In the genomic region with DNA sequence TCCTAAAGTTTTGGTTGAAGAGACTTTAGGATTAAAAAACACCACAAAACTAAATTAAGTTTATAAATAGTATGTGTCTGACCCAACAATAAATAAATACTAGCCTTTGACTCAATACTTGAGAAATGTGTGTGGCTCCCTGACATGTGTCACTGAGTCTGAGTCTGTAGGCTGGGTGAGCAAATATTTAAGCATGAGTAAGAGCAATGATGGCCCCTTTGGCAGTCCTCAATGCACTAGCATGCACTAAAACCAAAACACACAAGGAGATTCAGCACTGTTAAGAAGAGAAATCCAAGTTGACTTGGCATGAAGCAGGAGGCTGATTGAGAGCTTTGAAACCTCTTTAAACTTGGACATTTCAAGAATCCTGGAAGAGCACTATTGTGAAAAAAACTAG, we compare ENCODE assay signal across 12 cellular contexts. TPM values are rescaled to one million over a fixed set of nuclear protein-coding genes. Genes with fewer than 3 reads are reported as not detected.
DNase-seq lines count a peak whose midpoint lies in the region; ATAC-seq and TF ChIP-seq lines count a peak whose summit lies in the region.
"Had no signal": no experiment of that assay in that cellular context is flagged by ENCODE, and none has a peak within 500 bp of the region (broad histone marks: within the 10 kb centered on the region; RNA-seq: fewer than 3 reads in every experiment).

No MANE protein-coding gene starts in this region.

- DNase-seq in AG09309 (ENCODE audit: low read depth), result peak; percentile 80
- DNase-seq in IMR-90, result peak; percentile 92
- peak; percentile 67 for DNase-seq in brain microvascular endothelial cell
- DNase-seq in lung (ENCODE audit: low spot score), result no peak
- DNase-seq in NCI-H1436 (lab: John Stamatoyannopoulos, UW), result no peak
- DNase-seq in GDM1 (lab: John Stamatoyannopoulos, UW), result no peak
- DNase-seq in activated naive CD4-positive, alpha-beta T cell treated with anti-CD3 and anti-CD28 coated beads, Interleukin-2, amount 50 U/mL, for 16 hours, result no peak
- no peak for DNase-seq in G401 (ENCODE audit: low spot score)
- DNase-seq: C1 segment of cervical spinal cord, NCI-H2029 treated with DMSO at 0.1 percent for 48 hours, upper lobe of left lung had no signal

- H3K9me3 ChIP-seq in IMR-90 (ENCODE audit: control insufficient read depth, insufficient read depth, low read length) (peaks cover 7% of the 10 kb centered on the region; the same call in 1 of the 2 replicates), lung (ENCODE audit: control insufficient read depth in 2 of 2, insufficient read depth in 1 of 2, low read length in 1 of 2) (peaks cover 0 to 5% of the 10 kb centered on the region in 2 donors)

- no peak overlapping the region for H2AK9ac ChIP-seq in IMR-90 (replicated peaks; ENCODE audit: low read depth, low read length, poor library complexity)

- H4K5ac ChIP-seq in IMR-90 (ENCODE audit: low read depth, low read length), result no peak overlapping the region

- H3K4me3 ChIP-seq in AG09309 (ENCODE audit: control insufficient read depth, low read depth, low read length), result no peak overlapping the region
- no peak overlapping the region for H3K4me3 ChIP-seq in IMR-90 (ENCODE audit: insufficient read depth, low read depth, low read length)
- H3K4me3 ChIP-seq in brain microvascular endothelial cell (ENCODE audit: low read depth, low read length), result no peak overlapping the region
- H3K4me3 ChIP-seq in lung, result no peak overlapping the region
- H3K4me3 ChIP-seq: right atrium auricular region, upper lobe of left lung had no signal

- peak overlapping the region; percentile 68 for H2BK5ac ChIP-seq in IMR-90 (ENCODE audit: low read depth, low read length, poor library complexity, severe bottlenecking)

- H3K9me1 ChIP-seq in IMR-90 (ENCODE audit: insufficient read depth, low read length), result peaks cover 9% of the 10 kb centered on the region; the same call in 1 of the 2 replicates

- peaks cover 0 to 35% of the 10 kb centered on the region in 2 experiments; a peak in 2 of 4 replicates for H3K79me1 ChIP-seq in IMR-90 (ENCODE audit: low read depth in 1 of 2, low read length in 2 of 2)

- H2BK20ac ChIP-seq in IMR-90 (ENCODE audit: low read depth, low read length), result 0 out of 2 replicates have a peak overlapping the region, but pooled peaks have one; percentile 5

- no peak overlapping the region for H4K8ac ChIP-seq in IMR-90 (ENCODE audit: low read depth in 2 of 2, low read length in 2 of 2)

- H3K27me3 ChIP-seq in IMR-90 (ENCODE audit: control insufficient read depth, insufficient read depth, low read length), result no peaks in the 10 kb centered on the region
- H3K27me3 ChIP-seq in brain microvascular endothelial cell (replicated peaks), result no peaks in the 10 kb centered on the region
- H3K27me3 ChIP-seq in lung (ENCODE audit: control insufficient read depth, insufficient read depth), result no peaks in the 10 kb centered on the region
- H3K27me3 ChIP-seq: right atrium auricular region, upper lobe of left lung had no signal

- dilution Hi-C loops in IMR-90 (cut with HindIII; ENCODE audit: low sequenced_read_pairs, unreplicated experiment), result no loop called here

- no peak for TF ChIP-seq CTCF in AG09309 (IDR thresholded peaks at IDR 0.05; ENCODE audit: control insufficient read depth, insufficient read depth, low read depth, low read length, missing control alignments)
- no peak for TF ChIP-seq CTCF in IMR-90 (conservative IDR thresholded peaks at IDR 0.05; ENCODE audit: low read depth, low read length)
- TF ChIP-seq CTCF in brain microvascular endothelial cell (IDR thresholded peaks at IDR 0.05; ENCODE audit: low read depth, low read length, missing control alignments), result no peak
- TF ChIP-seq CTCF in lung (IDR thresholded peaks at IDR 0.05; ENCODE audit: control extremely low read depth, extremely low read depth), result no peak

- no peak overlapping the region for H2BK15ac ChIP-seq in IMR-90 (ENCODE audit: low read depth, low read length)

- intact Hi-C loops in IMR-90 (cut with micrococcal nuclease), result no loop called here

- peak overlapping the region; percentile 27; the same call in 1 of the 2 replicates for H3K4me2 ChIP-seq in IMR-90 (ENCODE audit: low read depth, low read length)

- H3K23ac ChIP-seq in IMR-90 (ENCODE audit: low read depth, low read length), result no peak overlapping the region

- H3K36me3 ChIP-seq in IMR-90 (ENCODE audit: control insufficient read depth, insufficient read depth, low read length), result peaks cover 1% of the 10 kb centered on the region; the same call in 1 of the 2 replicates
- H3K36me3 ChIP-seq in brain microvascular endothelial cell (replicated peaks), result no peaks in the 10 kb centered on the region
- H3K36me3 ChIP-seq in lung (ENCODE audit: control insufficient read depth in 2 of 2, insufficient read depth in 2 of 2, low read length in 2 of 2), result no peaks in the 10 kb centered on the region
- H3K36me3 ChIP-seq: right atrium auricular region, upper lobe of left lung had no signal

- CTCF ChIA-PET in IMR-90 (lab: Yijun Ruan, JAX), result no interaction called here

- H3K56ac ChIP-seq in IMR-90 (ENCODE audit: extremely low read depth, insufficient read depth, low read length), result no peak overlapping the region; the same call in 1 of the 2 replicates

- no peak overlapping the region for H3K27ac ChIP-seq in IMR-90 (ENCODE audit: insufficient read depth, low read length)
- H3K27ac ChIP-seq in brain microvascular endothelial cell, result no peak overlapping the region
- H3K27ac ChIP-seq in lung (ENCODE audit: low read depth in 1 of 2, low read length in 1 of 2), result no peak overlapping the region
- H3K27ac ChIP-seq: right atrium auricular region, upper lobe of left lung had no signal

- BruUV-seq in IMR-90 (replicated peaks; lab: Mats Ljungman, UMichigan), result no TSS peak

- H4K20me1 ChIP-seq in IMR-90 (ENCODE audit: insufficient read depth, low read length), result peaks cover 3% of the 10 kb centered on the region

- ATAC-seq in IMR-90 (ENCODE audit: low read depth) (peak; percentile 96), lung (ENCODE audit: insufficient read depth, low FRiP score) (peak; percentile 74)

- H3K18ac ChIP-seq in IMR-90 (ENCODE audit: low read depth, low read length), result no peak overlapping the region

- TF ChIP-seq RAD21 in IMR-90 (IDR thresholded peaks at IDR 0.05; ENCODE audit: low read length), result no peak

- H3K9ac ChIP-seq in IMR-90 (ENCODE audit: low read depth, low read length), result no peak overlapping the region

- no peak overlapping the region for H3K14ac ChIP-seq in IMR-90 (replicated peaks; ENCODE audit: low read depth, low read length)

- in situ Hi-C loops in IMR-90 (cut with MboI; ENCODE audit: low sequenced_read_pairs) (no loop called here), brain microvascular endothelial cell (cut with HindIII; ENCODE audit: low pct_ligation_motif_present, low sequenced_read_pairs) (no loop called here), G401 (cut with HindIII; ENCODE audit: low sequenced_read_pairs) (no loop called here)

- no peak overlapping the region for H2AK5ac ChIP-seq in IMR-90 (ENCODE audit: low read depth, low read length)

- H2AFZ ChIP-seq in IMR-90 (replicated peaks; ENCODE audit: low read length, poor library complexity), result no peak overlapping the region

- POLR2A ChIA-PET in IMR-90 (lab: Charles Lee; ENCODE audit: unreplicated experiment), result no interaction called here

- H4K91ac ChIP-seq in IMR-90 (ENCODE audit: insufficient read depth, low read depth, low read length), result no peak overlapping the region

- no peak for TF ChIP-seq POLR2A in IMR-90 (IDR thresholded peaks at IDR 0.05; ENCODE audit: low read depth, low read length)

- H2BK120ac ChIP-seq in IMR-90 (ENCODE audit: low read depth, low read length), result peak overlapping the region; percentile 4; the same call in 1 of the 2 replicates

- H3K4me1 ChIP-seq in IMR-90 (ENCODE audit: control insufficient read depth, insufficient read depth, low read length) (peaks cover 4% of the 10 kb centered on the region), lung (ENCODE audit: control insufficient read depth in 2 of 2, insufficient read depth in 2 of 2, low read length in 2 of 2) (peaks cover 4 to 6% of the 10 kb centered on the region in 2 donors)
- H3K4me1 ChIP-seq: right atrium auricular region had no signal

- H3K4ac ChIP-seq in IMR-90 (ENCODE audit: low read depth, low read length), result no peak overlapping the region; the same call in 1 of the 2 replicates

TF ChIP-seq in IMR-90, 13 proteins besides CTCF, POLR2A, EP300 and RAD21 (continues in another document):
- 0 out of 2 replicates have a peak, but pooled peaks have one; percentile 23 for TF ChIP-seq BHLHE40 (IDR thresholded peaks at IDR 0.05; ENCODE audit: low read depth, low read length)
- no peak for TF ChIP-seq NFE2L2 (IDR thresholded peaks at IDR 0.05; ENCODE audit: low read depth, low read length)
- no peak for TF ChIP-seq RCOR1 (IDR thresholded peaks at IDR 0.05; ENCODE audit: insufficient replicate concordance, low read length)
- TF ChIP-seq, protein P1, sequence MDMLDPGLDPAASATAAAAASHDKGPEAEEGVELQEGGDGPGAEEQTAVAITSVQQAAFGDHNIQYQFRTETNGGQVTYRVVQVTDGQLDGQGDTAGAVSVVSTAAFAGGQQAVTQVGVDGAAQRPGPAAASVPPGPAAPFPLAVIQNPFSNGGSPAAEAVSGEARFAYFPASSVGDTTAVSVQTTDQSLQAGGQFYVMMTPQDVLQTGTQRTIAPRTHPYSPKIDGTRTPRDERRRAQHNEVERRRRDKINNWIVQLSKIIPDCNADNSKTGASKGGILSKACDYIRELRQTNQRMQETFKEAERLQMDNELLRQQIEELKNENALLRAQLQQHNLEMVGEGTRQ (IDR thresholded peaks at IDR 0.05; ENCODE audit: low read depth, low read length), result no peak
- TF ChIP-seq FOS (IDR thresholded peaks at IDR 0.05; ENCODE audit: low read depth, low read length), result peak; percentile 79
- TF ChIP-seq MAZ (IDR thresholded peaks at IDR 0.05; ENCODE audit: borderline replicate concordance, low read depth, low read length), result no peak
- TF ChIP-seq, protein P2, sequence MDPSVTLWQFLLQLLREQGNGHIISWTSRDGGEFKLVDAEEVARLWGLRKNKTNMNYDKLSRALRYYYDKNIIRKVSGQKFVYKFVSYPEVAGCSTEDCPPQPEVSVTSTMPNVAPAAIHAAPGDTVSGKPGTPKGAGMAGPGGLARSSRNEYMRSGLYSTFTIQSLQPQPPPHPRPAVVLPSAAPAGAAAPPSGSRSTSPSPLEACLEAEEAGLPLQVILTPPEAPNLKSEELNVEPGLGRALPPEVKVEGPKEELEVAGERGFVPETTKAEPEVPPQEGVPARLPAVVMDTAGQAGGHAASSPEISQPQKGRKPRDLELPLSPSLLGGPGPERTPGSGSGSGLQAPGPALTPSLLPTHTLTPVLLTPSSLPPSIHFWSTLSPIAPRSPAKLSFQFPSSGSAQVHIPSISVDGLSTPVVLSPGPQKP (IDR thresholded peaks at IDR 0.05; ENCODE audit: borderline replicate concordance, low read depth, low read length), result no peak
- peak; percentile 57 for TF ChIP-seq CEBPB (IDR thresholded peaks at IDR 0.05; ENCODE audit: low read depth, low read length)

RNA-seq across cellular contexts. Expression of a gene that starts 37.1 kb away (rescaled TPM):
- 19.2 and 20.6 TPM in 2 replicates for total RNA-seq in IMR-90 (2012; rRNA removed)
- polyA plus RNA-seq in IMR-90 (2012; rRNA removed), result 19.7 and 23.8 TPM in 2 replicates
- 21.1 and 39.8 TPM in 2 replicates for polyA plus RNA-seq in IMR-90 (2012; cell fraction: cytosol; rRNA removed)
- polyA plus RNA-seq in IMR-90 (2012; cell fraction: nucleus; rRNA removed; ENCODE audit: low replicate concordance), result 8.1 and 11.2 TPM in 2 replicates
- 10 to 100 TPM in 1 of 2 donors, 1 to 10 TPM in 1; 8.5 to 32.4 TPM for total RNA-seq in lung
- 10 to 100 TPM; 14.4 to 47.6 TPM for polyA plus RNA-seq in lung
- 91.0 and 93.8 TPM in 2 replicates for total RNA-seq in G401 (2014; rRNA removed; shearing (Covaris generic))

Comparison
In these comparisons a context has a peak if more than half of its experiments do, and no peak if none do; other contexts are left out.
1. DNase-seq: peak in AG09309 (single experiment), IMR-90 (single experiment) and brain microvascular endothelial cell (single experiment); none in lung (single experiment), NCI-H1436 (single experiment), GDM1 (single experiment), activated naive CD4-positive, alpha-beta T cell treated with anti-CD3 and anti-CD28 coated beads, Interleukin-2, amount 50 U/mL, for 16 hours (single experiment) and G401 (single experiment).